1 cellular context compared by ENCODE assay signal in genomic region chr17:50630524-50631194, GRCh38.
TF ChIP-seq lines count a peak whose summit lies in the region.

No MANE protein-coding gene starts in this region.

TF ChIP-seq in HepG2, 621 proteins besides CTCF, POLR2A, EP300 and RAD21 (continued from another document and continues in another):
- TF ChIP-seq ELK4 (CRISPR knock-in tag; IDR thresholded peaks at IDR 0.05; ENCODE audit: borderline replicate concordance) (no peak), NFKBIZ (CRISPR knock-in tag; IDR thresholded peaks at IDR 0.05) (peak; percentile 76; the same call in 1 of the 2 replicates), NONO (IDR thresholded peaks at IDR 0.05) (no peak), NONO (CRISPR knock-in tag; conservative IDR thresholded peaks at IDR 0.05) (no peak), MLXIP (CRISPR knock-in tag; IDR thresholded peaks at IDR 0.05; ENCODE audit: borderline replicate concordance) (no peak), TAF15 (IDR thresholded peaks at IDR 0.05; ENCODE audit: low read depth, low read length, poor library complexity, severe bottlenecking) (no peak), THAP8 (CRISPR knock-in tag; IDR thresholded peaks at IDR 0.05; ENCODE audit: borderline replicate concordance) (no peak), ZNF335 (CRISPR knock-in tag; IDR thresholded peaks at IDR 0.05) (no peak; the same call in 1 of the 2 replicates), ZNF704 (CRISPR knock-in tag; IDR thresholded peaks at IDR 0.05; ENCODE audit: borderline replicate concordance) (no peak), TP53 (CRISPR knock-in tag; conservative IDR thresholded peaks at IDR 0.05) (no peak), ZNF772 (CRISPR knock-in tag; IDR thresholded peaks at IDR 0.05) (no peak), SMYD3 (CRISPR knock-in tag; IDR thresholded peaks at IDR 0.05) (no peak), THYN1 (CRISPR knock-in tag; IDR thresholded peaks at IDR 0.05; ENCODE audit: borderline replicate concordance, low read depth) (no peak), ZNF616 (CRISPR knock-in tag; IDR thresholded peaks at IDR 0.05; ENCODE audit: low read depth) (no peak), HOXA7 (CRISPR knock-in tag; IDR thresholded peaks at IDR 0.05) (no peak), ZSCAN22 (CRISPR knock-in tag; IDR thresholded peaks at IDR 0.05) (no peak), ZNF414 (CRISPR knock-in tag; IDR thresholded peaks at IDR 0.05) (no peak), ONECUT2 (CRISPR knock-in tag; IDR thresholded peaks at IDR 0.05) (no peak), KDM1A (CRISPR knock-in tag; IDR thresholded peaks at IDR 0.05) (no peak), TERF1 (CRISPR knock-in tag; IDR thresholded peaks at IDR 0.05) (no peak), SMAD3 (CRISPR knock-in tag; IDR thresholded peaks at IDR 0.05) (peak; percentile 70; the same call in 1 of the 2 replicates), SNAPC4 (CRISPR knock-in tag; IDR thresholded peaks at IDR 0.05) (no peak), PLRG1 (conservative IDR thresholded peaks at IDR 0.05) (no peak), RARA (CRISPR knock-in tag; IDR thresholded peaks at IDR 0.05) (no peak), ZNF773 (CRISPR knock-in tag; IDR thresholded peaks at IDR 0.05; ENCODE audit: borderline replicate concordance) (no peak), ZFP36L2 (CRISPR knock-in tag; IDR thresholded peaks at IDR 0.05) (no peak), ZNF672 (CRISPR knock-in tag; IDR thresholded peaks at IDR 0.05) (no peak), ZNF276 (CRISPR knock-in tag; IDR thresholded peaks at IDR 0.05; ENCODE audit: low read depth) (no peak), SALL2 (CRISPR knock-in tag; IDR thresholded peaks at IDR 0.05) (no peak), SATB2 (CRISPR knock-in tag; IDR thresholded peaks at IDR 0.05) (no peak), ZNF562 (CRISPR knock-in tag; IDR thresholded peaks at IDR 0.05; ENCODE audit: borderline replicate concordance) (no peak), SOX5 (CRISPR knock-in tag; IDR thresholded peaks at IDR 0.05; ENCODE audit: borderline replicate concordance) (peak; percentile 44; the same call in 1 of the 2 replicates), TRIM22 (IDR thresholded peaks at IDR 0.05) (no peak), NR2F2 (IDR thresholded peaks at IDR 0.05; ENCODE audit: borderline replicate concordance, low read depth) (no peak), MIXL1 (CRISPR knock-in tag; IDR thresholded peaks at IDR 0.05) (peak; percentile 48; the same call in 1 of the 2 replicates), ZNF724P (CRISPR knock-in tag; IDR thresholded peaks at IDR 0.05; ENCODE audit: borderline replicate concordance) (no peak; the same call in 1 of the 2 replicates), FOXC1 (CRISPR knock-in tag; IDR thresholded peaks at IDR 0.05; ENCODE audit: borderline replicate concordance) (no peak), KDM5A (IDR thresholded peaks at IDR 0.05; ENCODE audit: borderline replicate concordance, low read length) (no peak), ZNF619 (CRISPR knock-in tag; IDR thresholded peaks at IDR 0.05) (no peak), ZSCAN21 (CRISPR knock-in tag; IDR thresholded peaks at IDR 0.05; ENCODE audit: borderline replicate concordance) (no peak), ZNF343 (CRISPR knock-in tag; IDR thresholded peaks at IDR 0.05) (no peak), ZFP91 (CRISPR knock-in tag; IDR thresholded peaks at IDR 0.05; ENCODE audit: borderline replicate concordance) (peak; percentile 52; the same call in 1 of the 2 replicates), FOXM1 (CRISPR knock-in tag; IDR thresholded peaks at IDR 0.05) (no peak), EED (CRISPR knock-in tag; IDR thresholded peaks at IDR 0.05) (no peak), PHF20 (CRISPR knock-in tag; IDR thresholded peaks at IDR 0.05) (no peak), SRF (IDR thresholded peaks at IDR 0.05; ENCODE audit: low read depth, low read length) (no peak), ZZZ3 (CRISPR knock-in tag; IDR thresholded peaks at IDR 0.05; ENCODE audit: borderline replicate concordance) (no peak), ZNF572 (CRISPR knock-in tag; IDR thresholded peaks at IDR 0.05) (no peak)
